In the genomic region with DNA sequence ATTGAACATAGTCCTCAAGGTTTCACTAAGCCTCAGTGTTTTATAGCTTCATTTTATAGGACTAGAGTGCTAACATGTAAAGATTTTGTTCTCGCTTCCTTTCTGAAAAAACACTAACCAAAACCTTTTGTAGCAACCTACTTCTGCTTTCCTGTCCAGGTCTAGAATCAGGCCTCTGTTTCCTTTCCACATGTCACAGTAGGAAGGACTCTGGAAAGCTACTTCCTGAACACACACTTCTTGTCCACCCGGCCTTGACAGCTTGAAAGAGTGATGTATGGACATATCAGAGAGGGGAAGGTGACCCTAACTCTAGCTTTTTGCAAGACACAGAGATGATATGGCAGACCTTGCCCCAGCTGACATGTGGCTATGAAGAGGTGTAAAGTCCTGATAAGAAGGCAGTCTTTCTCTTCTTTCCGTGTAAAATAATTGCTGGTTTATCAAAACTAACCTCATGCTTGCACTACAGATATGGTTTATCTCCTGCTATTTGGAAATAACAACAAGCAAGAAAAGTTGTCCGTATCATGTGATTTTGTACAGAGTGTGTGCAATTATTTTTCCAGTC, we compare ENCODE assay signal across 11 cellular contexts.
DNase-seq lines count a peak whose midpoint lies in the region; ATAC-seq and TF ChIP-seq lines count a peak whose summit lies in the region.
"Had no signal": no experiment of that assay in that cellular context is flagged by ENCODE, and none has a peak within 500 bp of the region (broad histone marks: within the 10 kb centered on the region; RNA-seq: fewer than 3 reads in every experiment).

No MANE protein-coding gene starts in this region.

- ATAC-seq in GM18861 (IDR thresholded peaks at IDR 0.05; ENCODE audit: unreplicated experiment) (peak; percentile 49), HG02571 (IDR thresholded peaks at IDR 0.05; ENCODE audit: unreplicated experiment) (peak; percentile 72), memory B cell (ENCODE audit: low read depth) (peak; percentile 56)
- ATAC-seq: gastroesophageal sphincter had no signal

- no peaks in the 10 kb centered on the region for H3K27me3 ChIP-seq in tibial nerve
- H3K27me3 ChIP-seq: gastroesophageal sphincter had no signal

- peaks cover 2% of the 10 kb centered on the region for H3K36me3 Mint-ChIP-seq in memory B cell
- H3K36me3 Mint-ChIP-seq in activated CD4-positive, alpha-beta T cell treated with anti-CD3 and anti-CD28 coated beads, Interleukin-2, amount 10 ng/mL, durations not matched to agents 7 days and 5 days (ENCODE audit: low read depth): no peaks in the 10 kb centered on the region
- H3K36me3 Mint-ChIP-seq: activated naive CD8-positive, alpha-beta T cell treated with anti-CD3 and anti-CD28 coated beads, Interleukin-2, amount 10 ng/mL, durations not matched to agents 7 days and 5 days had no signal

- H3K36me3 ChIP-seq in tibial nerve: no peaks in the 10 kb centered on the region
- H3K36me3 ChIP-seq: gastroesophageal sphincter had no signal

- no peak overlapping the region for H3K4me3 ChIP-seq in tibial nerve
- H3K4me3 ChIP-seq: gastroesophageal sphincter, SK-N-MC had no signal

- WGBS in tibial nerve, 2 donors: 72 to 83% methylated on average over 4 of the region's 4 CpGs

- TF ChIP-seq POLR2A in tibial nerve (IDR thresholded peaks at IDR 0.05): no peak

- no peak for TF ChIP-seq CTCF in tibial nerve (IDR thresholded peaks at IDR 0.05)

- CTCF ChIA-PET in activated CD4-positive, alpha-beta T cell treated with anti-CD3 and anti-CD28 coated beads, Interleukin-2, amount 10 ng/mL, durations not matched to agents 7 days and 5 days (lab: Charles Lee): interaction anchor here (1.0 kb wide), 1 partner anchor 472 kb away, joined by 4 read pairs; no protein-coding TSS in a partner anchor

- H3K27me3 Mint-ChIP-seq in memory B cell: no peaks in the 10 kb centered on the region
- peaks cover 34% of the 10 kb centered on the region for H3K27me3 Mint-ChIP-seq in activated CD4-positive, alpha-beta T cell treated with anti-CD3 and anti-CD28 coated beads, Interleukin-2, amount 10 ng/mL, durations not matched to agents 7 days and 5 days

- DNase-seq in Kasumi-1 (lab: John Stamatoyannopoulos, UW) (peak; percentile 95 to 96), memory B cell (ENCODE audit: low spot score in 2 of 2) (no peak), GOT3 (lab: John Stamatoyannopoulos, UW) (no peak), A172 (ENCODE audit: low spot score) (no peak), tibial nerve (ENCODE audit: low spot score in 2 of 2) (no peak)
- DNase-seq in activated CD4-positive, alpha-beta T cell treated with anti-CD3 and anti-CD28 coated beads, Interleukin-2, amount 10 ng/mL, durations not matched to agents 7 days and 5 days: no peak
- DNase-seq: activated naive CD8-positive, alpha-beta T cell treated with anti-CD3 and anti-CD28 coated beads, Interleukin-2, amount 10 ng/mL, durations not matched to agents 7 days and 5 days had no signal

- no peaks in the 10 kb centered on the region for H3K9me3 ChIP-seq in tibial nerve
- H3K9me3 ChIP-seq: gastroesophageal sphincter had no signal

- peaks cover 22% of the 10 kb centered on the region for H3K4me1 Mint-ChIP-seq in memory B cell
- peaks cover 3% of the 10 kb centered on the region for H3K4me1 Mint-ChIP-seq in activated CD4-positive, alpha-beta T cell treated with anti-CD3 and anti-CD28 coated beads, Interleukin-2, amount 10 ng/mL, durations not matched to agents 7 days and 5 days

- peaks cover 0 to 44% (median 4%) of the 10 kb centered on the region in 4 donors for H3K4me1 ChIP-seq in tibial nerve

- H3K27ac Mint-ChIP-seq in memory B cell: peak overlapping the region; percentile 84
- no peak overlapping the region for H3K27ac Mint-ChIP-seq in activated CD4-positive, alpha-beta T cell treated with anti-CD3 and anti-CD28 coated beads, Interleukin-2, amount 10 ng/mL, durations not matched to agents 7 days and 5 days
- H3K27ac Mint-ChIP-seq: activated naive CD8-positive, alpha-beta T cell treated with anti-CD3 and anti-CD28 coated beads, Interleukin-2, amount 10 ng/mL, durations not matched to agents 7 days and 5 days had no signal

- H3K4me3 Mint-ChIP-seq in memory B cell: no peak overlapping the region
- H3K4me3 Mint-ChIP-seq in activated CD4-positive, alpha-beta T cell treated with anti-CD3 and anti-CD28 coated beads, Interleukin-2, amount 10 ng/mL, durations not matched to agents 7 days and 5 days: no peak overlapping the region
- H3K4me3 Mint-ChIP-seq: activated naive CD8-positive, alpha-beta T cell treated with anti-CD3 and anti-CD28 coated beads, Interleukin-2, amount 10 ng/mL, durations not matched to agents 7 days and 5 days had no signal

- POLR2A ChIA-PET in activated CD4-positive, alpha-beta T cell treated with anti-CD3 and anti-CD28 coated beads, Interleukin-2, amount 10 ng/mL, durations not matched to agents 7 days and 5 days (lab: Charles Lee): no interaction called here

- H3K9me3 Mint-ChIP-seq in memory B cell: no peaks in the 10 kb centered on the region
- no peaks in the 10 kb centered on the region for H3K9me3 Mint-ChIP-seq in activated CD4-positive, alpha-beta T cell treated with anti-CD3 and anti-CD28 coated beads, Interleukin-2, amount 10 ng/mL, durations not matched to agents 7 days and 5 days
- H3K9me3 Mint-ChIP-seq: activated naive CD8-positive, alpha-beta T cell treated with anti-CD3 and anti-CD28 coated beads, Interleukin-2, amount 10 ng/mL, durations not matched to agents 7 days and 5 days had no signal

- H3K27ac ChIP-seq in tibial nerve: no peak overlapping the region
- H3K27ac ChIP-seq: SK-N-MC had no signal

- TF ChIP-seq EP300 in tibial nerve (IDR thresholded peaks at IDR 0.05): no peak

Comparison
In these comparisons a context has a peak if more than half of its experiments do, and no peak if none do; other contexts are left out.
1. DNase-seq: peak in Kasumi-1 (2 of 2); none in memory B cell (0 of 2), GOT3 (single experiment), activated CD4-positive, alpha-beta T cell treated with anti-CD3 and anti-CD28 coated beads, Interleukin-2, amount 10 ng/mL, durations not matched to agents 7 days and 5 days (single experiment), A172 (single experiment) and tibial nerve (0 of 2).
2. Peak in every context shown above with its lines, with median percentiles within 50 percentile points of each other: ATAC-seq.